In the genomic region with DNA sequence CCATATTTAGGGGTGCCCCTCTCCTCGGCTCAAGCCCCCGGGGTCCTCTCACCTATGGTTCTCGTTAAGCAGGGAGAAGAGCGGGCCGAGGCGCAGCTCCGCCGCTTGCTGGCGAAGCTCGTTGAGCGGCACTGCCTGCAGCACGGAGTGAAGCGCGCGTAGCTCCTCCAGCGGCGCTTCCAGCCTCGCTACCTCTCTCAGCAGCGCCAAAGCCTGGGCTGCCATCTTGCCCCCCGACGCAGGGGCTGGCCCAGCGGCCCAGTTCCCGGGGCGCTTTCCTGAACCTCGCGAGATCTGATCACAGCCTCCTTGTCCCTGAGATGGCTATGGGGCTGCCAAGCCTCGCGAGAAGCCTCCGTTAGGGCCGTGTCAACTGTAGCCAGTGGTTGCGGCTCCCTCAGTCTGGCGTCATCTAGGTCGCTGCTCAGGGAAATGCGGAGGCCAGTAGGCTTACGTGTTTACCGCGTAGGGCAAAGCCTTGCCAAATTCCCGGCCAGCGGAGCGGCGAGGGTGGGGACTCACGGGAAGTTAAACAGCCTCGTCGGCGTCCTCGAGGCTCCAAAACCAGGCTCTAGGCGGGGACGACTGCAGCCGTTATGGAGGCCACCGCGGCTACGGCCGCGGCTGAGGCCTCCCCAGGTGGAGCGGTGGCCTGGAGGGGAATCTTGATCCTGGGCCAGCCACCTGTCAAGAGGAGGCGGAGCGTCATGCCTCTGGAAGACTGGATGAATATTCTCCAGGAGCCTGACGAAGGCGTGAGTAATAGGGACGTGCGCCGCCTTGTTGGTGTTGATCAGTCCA, we compare ENCODE assay signal across 8 cellular contexts.
DNase-seq lines count a peak whose midpoint lies in the region; ATAC-seq lines count a peak whose summit lies in the region.

A gene (minus strand): TSS at position 238 of the 801 bp plus-strand sequence. CDS start 13 bp downstream, at position 225.

- peak; percentile 99 for DNase-seq in ACHN
- DNase-seq in NCI-H446 (lab: John Stamatoyannopoulos, UW): peak; percentile 93 to 98
- peak; percentile 93 for DNase-seq in activated CD4-positive, CD25-positive, alpha-beta regulatory T cell treated with anti-CD3 and anti-CD28 coated beads, Interleukin-2, amount 50 U/mL, for 72 hours
- peak; percentile 98 for DNase-seq in cerebellar cortex (ENCODE audit: low spot score)
- DNase-seq in islet precursor cell: peak; percentile 97
- peak; percentile 94 to 98 (median 96) for DNase-seq in stimulated activated CD4-positive, alpha-beta T cell treated with anti-CD3 and anti-CD28 coated beads, Interleukin-12 subunit alpha, Interleukin-12 subunit beta, amount 100 ng/mL, for 48 hours (ENCODE audit: low read depth in 2 of 3, low spot score in 1 of 3)

- in situ Hi-C loops in ACHN (cut with HindIII; ENCODE audit: low pct_ligation_motif_present, low pct_unique_long_range_greater_than_20kb, low sequenced_read_pairs): no loop called here

- ATAC-seq in GM18873 (IDR thresholded peaks at IDR 0.05; ENCODE audit: low FRiP score, unreplicated experiment) (peak; percentile 98), HG03159 (IDR thresholded peaks at IDR 0.05; ENCODE audit: unreplicated experiment) (peak; percentile 98)

Comparison
In these comparisons a context has a peak if more than half of its experiments do, and no peak if none do; other contexts are left out.
1. Peak in every context shown above with its lines: DNase-seq and ATAC-seq.